In genomic region chr3:18725668-18726407, GRCh38 we compare ENCODE assay signal across 11 cellular contexts.
DNase-seq lines count a peak whose midpoint lies in the region; ATAC-seq and TF ChIP-seq lines count a peak whose summit lies in the region.
"Had no signal": no experiment of that assay in that cellular context is flagged by ENCODE, and none has a peak within 500 bp of the region (broad histone marks: within the 10 kb centered on the region; RNA-seq: fewer than 3 reads in every experiment).

No MANE protein-coding gene starts in this region.

- H3K27me3 ChIP-seq in CD4-positive, CD25-positive, alpha-beta regulatory T cell (ENCODE audit: control insufficient read depth, insufficient read depth, low read length) = no peaks in the 10 kb centered on the region
- no peaks in the 10 kb centered on the region for H3K27me3 ChIP-seq in mesendoderm (ENCODE audit: insufficient read depth, low read length, poor library complexity)

- no CpG with 5 or more reads among the region's 6 CpGs for WGBS in mesendoderm (ENCODE audit: extremely low coverage, insufficient coverage, low lambda C conversion rate)

- no peaks in the 10 kb centered on the region for H3K36me3 ChIP-seq in CD4-positive, CD25-positive, alpha-beta regulatory T cell (ENCODE audit: control insufficient read depth, insufficient read depth, low read length)
- no peaks in the 10 kb centered on the region for H3K36me3 ChIP-seq in mesendoderm (ENCODE audit: control insufficient read depth, insufficient read depth, low read length)
- H3K36me3 ChIP-seq: neural progenitor cell had no signal

- H2AK5ac ChIP-seq in mesendoderm (ENCODE audit: low read length) = no peak overlapping the region

- no peaks in the 10 kb centered on the region for H3K27me3 Mint-ChIP-seq in CD4-positive, CD25-positive, alpha-beta regulatory T cell
- no peaks in the 10 kb centered on the region for H3K27me3 Mint-ChIP-seq in activated naive CD4-positive, alpha-beta T cell treated with anti-CD3 and anti-CD28 coated beads for 36 hours (ENCODE audit: low read depth)

- no peaks in the 10 kb centered on the region for H3K36me3 Mint-ChIP-seq in CD4-positive, CD25-positive, alpha-beta regulatory T cell
- no peaks in the 10 kb centered on the region for H3K36me3 Mint-ChIP-seq in activated naive CD4-positive, alpha-beta T cell treated with anti-CD3 and anti-CD28 coated beads for 36 hours (ENCODE audit: low read depth)
- H3K36me3 Mint-ChIP-seq: neural progenitor cell had no signal

- peaks cover 36% of the 10 kb centered on the region for H3K4me1 ChIP-seq in CD4-positive, CD25-positive, alpha-beta regulatory T cell (ENCODE audit: control insufficient read depth, insufficient read depth, low read length, poor library complexity, severe bottlenecking)
- no peaks in the 10 kb centered on the region for H3K4me1 ChIP-seq in mesendoderm (ENCODE audit: control insufficient read depth, low read depth, low read length)

- H3K4me3 Mint-ChIP-seq in CD4-positive, CD25-positive, alpha-beta regulatory T cell = peak overlapping the region; percentile 4 to 74 (median 47)
- peak overlapping the region; percentile 54 for H3K4me3 Mint-ChIP-seq in activated naive CD4-positive, alpha-beta T cell treated with anti-CD3 and anti-CD28 coated beads for 36 hours
- H3K4me3 Mint-ChIP-seq: neural progenitor cell had no signal

- peak overlapping the region; percentile 80 to 97 (median 92) for H3K27ac Mint-ChIP-seq in CD4-positive, CD25-positive, alpha-beta regulatory T cell
- peak overlapping the region; percentile 86 for H3K27ac Mint-ChIP-seq in activated naive CD4-positive, alpha-beta T cell treated with anti-CD3 and anti-CD28 coated beads for 36 hours
- H3K27ac Mint-ChIP-seq: neural progenitor cell had no signal

- H3K9me3 ChIP-seq in CD4-positive, CD25-positive, alpha-beta regulatory T cell (ENCODE audit: control insufficient read depth in 2 of 2, low read length in 2 of 2) = no peaks in the 10 kb centered on the region

- peak overlapping the region; percentile 67 for H3K4me3 ChIP-seq in CD4-positive, CD25-positive, alpha-beta regulatory T cell (ENCODE audit: low read depth, low read length)
- H3K4me3 ChIP-seq in NB4 (ENCODE audit: low read depth, low read length) (peak overlapping the region; percentile 45), mesendoderm (ENCODE audit: low read length) (no peak overlapping the region)
- H3K4me3 ChIP-seq: neural progenitor cell had no signal

- no peak overlapping the region for H3K4ac ChIP-seq in mesendoderm (ENCODE audit: low read depth, low read length)

- H2BK120ac ChIP-seq in mesendoderm (ENCODE audit: low read depth, low read length) = no peak overlapping the region

- no peak overlapping the region for H4K8ac ChIP-seq in mesendoderm (ENCODE audit: low read depth, low read length)

- H3K18ac ChIP-seq in mesendoderm (ENCODE audit: low read length) = no peak overlapping the region

- no peak overlapping the region for H3K9ac ChIP-seq in mesendoderm (ENCODE audit: low read length)
- H3K9ac ChIP-seq: neural progenitor cell had no signal

- H3K56ac ChIP-seq in mesendoderm (ENCODE audit: low read length) = no peak overlapping the region

- intact Hi-C loops in activated naive CD4-positive, alpha-beta T cell treated with anti-CD3 and anti-CD28 coated beads for 36 hours (cut with micrococcal nuclease) = loop anchor here (1.0 kb wide), 3 partner anchors 13 to 44 kb away; no protein-coding TSS in a partner anchor

- no peak for TF ChIP-seq POLR2A in NB4 (IDR thresholded peaks at IDR 0.05; ENCODE audit: extremely low read depth, insufficient read length)

- no peak overlapping the region for H3K23ac ChIP-seq in mesendoderm (ENCODE audit: low read length)

- no peaks in the 10 kb centered on the region for H3K79me1 ChIP-seq in mesendoderm (ENCODE audit: low read length)

- peak in 1 of 2 donors; percentile 47 for ATAC-seq in CD4-positive, CD25-positive, alpha-beta regulatory T cell (ENCODE audit: low read depth in 2 of 2)
- no peak for ATAC-seq in GM18511 (IDR thresholded peaks at IDR 0.05; ENCODE audit: unreplicated experiment)

- no peaks in the 10 kb centered on the region for H3K79me2 ChIP-seq in mesendoderm (ENCODE audit: control insufficient read depth, insufficient read depth, low read length)

- H2BK15ac ChIP-seq in mesendoderm (replicated peaks; ENCODE audit: low read depth) = no peak overlapping the region

- no peaks in the 10 kb centered on the region for H3K9me3 Mint-ChIP-seq in CD4-positive, CD25-positive, alpha-beta regulatory T cell
- H3K9me3 Mint-ChIP-seq in activated naive CD4-positive, alpha-beta T cell treated with anti-CD3 and anti-CD28 coated beads for 36 hours = no peaks in the 10 kb centered on the region
- H3K9me3 Mint-ChIP-seq: neural progenitor cell had no signal

- TF ChIP-seq CTCF in NB4 (IDR thresholded peaks at IDR 0.05; ENCODE audit: low read depth, low read length) = no peak

- no peak overlapping the region for H2BK5ac ChIP-seq in mesendoderm (ENCODE audit: low read length)

- H3K4me1 Mint-ChIP-seq in CD4-positive, CD25-positive, alpha-beta regulatory T cell = peaks cover 37 to 62% (median 43%) of the 10 kb centered on the region in 4 donors
- H3K4me1 Mint-ChIP-seq in activated naive CD4-positive, alpha-beta T cell treated with anti-CD3 and anti-CD28 coated beads for 36 hours (ENCODE audit: low read depth) = peaks cover 71% of the 10 kb centered on the region

- H4K5ac ChIP-seq in mesendoderm (ENCODE audit: low read length) = no peak overlapping the region

- CTCF ChIA-PET in activated naive CD4-positive, alpha-beta T cell treated with anti-CD3 and anti-CD28 coated beads for 36 hours (lab: Charles Lee) = interaction anchor here (0.7 to 2.6 kb wide), 6 partner anchors 10 to 280 kb away, joined by 3 to 10 read pairs (median 7); no protein-coding TSS in a partner anchor

- peak in 2 of 3 donors; percentile 34 to 72 for DNase-seq in CD4-positive, CD25-positive, alpha-beta regulatory T cell
- DNase-seq in NB4 (ENCODE audit: low read depth) (peak; percentile 81), medulla oblongata (ENCODE audit: extremely low spot score) (peak; percentile 32), ecto neural progenitor cell (ENCODE audit: low spot score) (no peak), mesendoderm (no peak)
- peak; percentile 50 for DNase-seq in activated naive CD4-positive, alpha-beta T cell treated with anti-CD3 and anti-CD28 coated beads for 36 hours
- no peak for DNase-seq in effector CD8-positive, alpha-beta T cell (lab: John Stamatoyannopoulos, UW)
- DNase-seq: activated CD8-positive, alpha-beta memory T cell treated with anti-CD3 and anti-CD28 coated beads, Interleukin-2, amount 50 U/mL, for 48 hours; NCI-H1417 treated with DMSO at 0.1 percent for 48 hours had no signal

- no peak overlapping the region for H3K4me2 ChIP-seq in mesendoderm (ENCODE audit: low read length)
- H3K4me2 ChIP-seq: neural progenitor cell had no signal

- H3K27ac ChIP-seq in CD4-positive, CD25-positive, alpha-beta regulatory T cell (ENCODE audit: insufficient read depth, low read length, poor library complexity, severe bottlenecking) = peak overlapping the region; percentile 27
- no peak overlapping the region for H3K27ac ChIP-seq in mesendoderm (ENCODE audit: low read depth, low read length)
- H3K27ac ChIP-seq: neural progenitor cell had no signal

Comparison
In these comparisons a context has a peak if more than half of its experiments do, and no peak if none do; other contexts are left out.
1. DNase-seq: peak in CD4-positive, CD25-positive, alpha-beta regulatory T cell (2 of 3), NB4 (single experiment), activated naive CD4-positive, alpha-beta T cell treated with anti-CD3 and anti-CD28 coated beads for 36 hours (single experiment) and medulla oblongata (single experiment); none in ecto neural progenitor cell (single experiment), effector CD8-positive, alpha-beta T cell (single experiment) and mesendoderm (single experiment).